Comparison of ENCODE assay signal across 8 cellular contexts in genomic region chr12:52980773-52981423, GRCh38. TPM values are rescaled to one million over a fixed set of nuclear protein-coding genes. Genes with fewer than 3 reads are reported as not detected.
DNase-seq lines count a peak whose midpoint lies in the region; ATAC-seq and TF ChIP-seq lines count a peak whose summit lies in the region.

No MANE protein-coding gene starts in this region.

- H3K4me1 ChIP-seq in breast epithelium = no peaks in the 10 kb centered on the region

- H3K27me3 ChIP-seq in WERI-Rb-1 (ENCODE audit: insufficient read depth, low read depth, severe bottlenecking) (peaks cover 84% of the 10 kb centered on the region), breast epithelium (no peaks in the 10 kb centered on the region)

- H3K27ac ChIP-seq in WERI-Rb-1 = no peak overlapping the region
- H3K27ac ChIP-seq in breast epithelium = no peak overlapping the region

- no peaks in the 10 kb centered on the region for H3K36me3 ChIP-seq in WERI-Rb-1
- no peaks in the 10 kb centered on the region for H3K36me3 ChIP-seq in breast epithelium

- no peak for TF ChIP-seq POLR2A in breast epithelium (IDR thresholded peaks at IDR 0.05)

- ATAC-seq in HG03139 (IDR thresholded peaks at IDR 0.05; ENCODE audit: unreplicated experiment) = peak; percentile 67
- ATAC-seq in GM18858 (IDR thresholded peaks at IDR 0.05; ENCODE audit: unreplicated experiment) = no peak

- H3K9me3 ChIP-seq in WERI-Rb-1 (ENCODE audit: severe bottlenecking) = no peaks in the 10 kb centered on the region
- H3K9me3 ChIP-seq in breast epithelium = no peaks in the 10 kb centered on the region

- peak; percentile 68 for DNase-seq in GM12864 (ENCODE audit: low read depth)
- peak; percentile 81 for DNase-seq in NCI-H226
- DNase-seq in WERI-Rb-1 = peak; percentile 90
- peak; percentile 88 to 89 for DNase-seq in breast epithelium (ENCODE audit: low spot score in 2 of 2)
- peak; percentile 95 for DNase-seq in inferior parietal cortex (ENCODE audit: extremely low spot score)
- peak; percentile 86 for DNase-seq in stimulated activated CD4-positive, alpha-beta T cell treated with anti-CD3 and anti-CD28 coated beads, Interleukin-15, amount 100 ng/mL, for 24 hours

- TF ChIP-seq CTCF in GM12864 (IDR thresholded peaks at IDR 0.05; ENCODE audit: low read depth, low read length, missing control alignments) (peak; percentile 98), WERI-Rb-1 (IDR thresholded peaks at IDR 0.05; ENCODE audit: low read depth, low read length) (peak; percentile 93), breast epithelium (IDR thresholded peaks at IDR 0.05) (peak; percentile 96 to 100 (median 100))

- intact Hi-C loops in breast epithelium (cut with DNase I; ENCODE audit: low total_unique reads) = loop anchor here (5.0 kb wide), 1 partner anchor 99 kb away; no protein-coding TSS in a partner anchor

- H3K4me3 ChIP-seq in GM12864 (ENCODE audit: low read depth, low read length) = no peak overlapping the region
- H3K4me3 ChIP-seq in WERI-Rb-1 (ENCODE audit: low read depth, low read length) = no peak overlapping the region
- no peak overlapping the region for H3K4me3 ChIP-seq in breast epithelium

RNA-seq across cellular contexts. Expression of gene EIF4B, which starts 25.4 kb away (rescaled TPM):
- 100 to 1,000 TPM; 600 to 759 (median 614) TPM for total RNA-seq in breast epithelium

RNA-seq across cellular contexts. Expression of gene KRT18, which starts 32.0 kb away (rescaled TPM):
- 100 to 1,000 TPM in 2 of 3 donors, 1 to 10 TPM in 1; 2.1 to 380 (median 213) TPM for total RNA-seq in breast epithelium
